Comparison of ENCODE assay signal across 8 cellular contexts in the genomic region with DNA sequence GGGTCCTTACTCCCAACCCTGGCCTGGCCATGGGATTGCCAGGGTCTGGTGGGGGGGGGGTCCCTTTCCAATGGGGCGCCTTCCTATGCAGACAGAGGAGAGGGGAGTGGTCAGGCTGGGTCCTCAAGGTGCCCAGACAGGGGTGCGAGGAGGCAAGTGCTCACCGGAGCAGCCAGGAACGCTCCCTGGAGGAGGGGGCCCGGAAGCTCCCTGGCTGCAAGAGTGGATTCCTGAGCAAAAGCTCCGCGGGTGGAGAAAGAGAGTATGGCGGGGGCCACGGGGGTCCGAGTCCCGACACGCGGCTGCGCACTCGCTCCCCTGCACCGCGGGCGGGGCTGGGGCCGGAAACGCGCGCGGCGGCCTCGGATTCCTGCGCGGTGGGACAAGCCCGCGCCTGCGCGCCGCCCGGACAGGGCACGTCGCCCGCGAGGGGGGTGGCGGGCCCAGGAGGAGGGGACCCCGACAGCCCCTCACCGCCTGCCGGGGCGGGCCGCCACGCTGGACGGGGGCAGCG. TPM values are rescaled to one million over a fixed set of nuclear protein-coding genes. Genes with fewer than 3 reads are reported as not detected.
DNase-seq lines count a peak whose midpoint lies in the region; ATAC-seq, FAIRE-seq and TF ChIP-seq lines count a peak whose summit lies in the region.

No MANE protein-coding gene starts in this region.

- H3K36me3 ChIP-seq in endothelial cell of umbilical vein (ENCODE audit: control insufficient read depth in 2 of 2, extremely low read depth in 1 of 2, insufficient read depth in 2 of 2, low read length in 2 of 2) (no peaks in the 10 kb centered on the region), suprapubic skin (no peaks in the 10 kb centered on the region)

- peak overlapping the region; percentile 76 to 92 (median 85) for H3K4me3 Mint-ChIP-seq in naive B cell

- H4K20me1 ChIP-seq in endothelial cell of umbilical vein (replicated peaks; ENCODE audit: control insufficient read depth, extremely low read depth, insufficient read depth, low read length), result no peaks in the 10 kb centered on the region

- BruUV-seq in endothelial cell of umbilical vein (replicated peaks; lab: Mats Ljungman, UMichigan), result no TSS peak

- in situ Hi-C loops in KBM-7 (cut with MboI; ENCODE audit: low pct_unique_long_range_greater_than_20kb, low sequenced_read_pairs), result no loop called here

- H3K27me3 Mint-ChIP-seq in naive B cell, result peaks cover 4 to 20% (median 20%) of the 10 kb centered on the region in 3 donors

- peak overlapping the region in 3 of 6 donors; percentile 47 to 94 (median 89) for H3K27ac Mint-ChIP-seq in naive B cell

- POLR2A ChIA-PET in endothelial cell of umbilical vein (lab: Charles Lee), result no interaction called here

- TF ChIP-seq CTCF in endothelial cell of umbilical vein (IDR thresholded peaks at IDR 0.05; ENCODE audit: extremely low read depth in 1 of 2, insufficient read depth in 1 of 2, low read depth in 1 of 2, low read length in 2 of 2), result no peak
- no peak for TF ChIP-seq CTCF in suprapubic skin (IDR thresholded peaks at IDR 0.05)

- CTCF ChIA-PET in endothelial cell of umbilical vein (lab: Charles Lee), result no interaction called here

- dilution Hi-C loops in endothelial cell of umbilical vein (cut with MboI; ENCODE audit: extremely low pct_ligation_motif_present, low sequenced_read_pairs), result no loop called here

- peaks cover 16% of the 10 kb centered on the region for H3K4me1 ChIP-seq in endothelial cell of umbilical vein (ENCODE audit: control insufficient read depth, extremely low read depth, insufficient read depth, low read length)
- H3K4me1 ChIP-seq in suprapubic skin, result peaks cover 74% of the 10 kb centered on the region

- TF ChIP-seq POLR2A in endothelial cell of umbilical vein (IDR thresholded peaks at IDR 0.05; ENCODE audit: low read depth, low read length) (peak; percentile 48), suprapubic skin (IDR thresholded peaks at IDR 0.05) (no peak)

- H3K27me3 ChIP-seq in endothelial cell of umbilical vein (ENCODE audit: control insufficient read depth in 2 of 2, insufficient read depth in 2 of 2, low read length in 2 of 2), result no peaks in the 10 kb centered on the region
- peaks cover 14% of the 10 kb centered on the region for H3K27me3 ChIP-seq in suprapubic skin

- intact Hi-C loops in endothelial cell of umbilical vein (cut with micrococcal nuclease), result loop anchor here (1.0 kb wide), 2 partner anchors 76 to 106 kb away; no protein-coding TSS in a partner anchor

- H3K4me1 Mint-ChIP-seq in naive B cell, result peaks cover 16 to 30% (median 26%) of the 10 kb centered on the region in 3 donors

- ATAC-seq in naive B cell (ENCODE audit: low read depth in 2 of 2), result peak; percentile 57 to 60
- ATAC-seq in GM18858 (IDR thresholded peaks at IDR 0.05; ENCODE audit: unreplicated experiment), result no peak

- no peak for TF ChIP-seq EP300 in suprapubic skin (IDR thresholded peaks at IDR 0.05)

- WGBS in suprapubic skin, result 18% methylated on average over 3 of the region's 46 CpGs

- peak overlapping the region; percentile 15 to 61 (median 18) for H3K4me3 ChIP-seq in endothelial cell of umbilical vein (replicated peaks in 1 of 3; ENCODE audit: insufficient read depth in 1 of 3, low read depth in 1 of 3, low read length in 3 of 3)
- peak overlapping the region; percentile 70 for H3K4me3 ChIP-seq in suprapubic skin

- H3K9me3 Mint-ChIP-seq in naive B cell, result no peaks in the 10 kb centered on the region

- DNase-seq in NCI-H1417 (lab: John Stamatoyannopoulos, UW) (peak in 2 of 3 experiments; percentile 45 to 49), NCI-H1417 treated with DMSO at 0.1 percent for 48 hours (lab: John Stamatoyannopoulos, UW) (no peak), KBM-7 (peak; percentile 37), endothelial cell of umbilical vein (ENCODE audit: low read depth, low spot score) (peak; percentile 35), naive B cell (peak; percentile 55), suprapubic skin (ENCODE audit: low spot score in 2 of 2) (peak; percentile 73 to 76)
- DNase-seq in activated CD8-positive, alpha-beta memory T cell treated with anti-CD3 and anti-CD28 coated beads, Interleukin-2, amount 50 U/mL, for 48 hours, result peak; percentile 86

- H2AFZ ChIP-seq in endothelial cell of umbilical vein (ENCODE audit: low read depth, low read length), result peak overlapping the region; percentile 74

- FAIRE-seq in endothelial cell of umbilical vein (lab: Jason Lieb, UNC), result peak; percentile 84

- H3K4me2 ChIP-seq in endothelial cell of umbilical vein (ENCODE audit: insufficient read depth, low read length), result peak overlapping the region; percentile 63

- H3K9me1 ChIP-seq in endothelial cell of umbilical vein (replicated peaks; ENCODE audit: control insufficient read depth, extremely low read depth, insufficient read depth, low read length), result no peaks in the 10 kb centered on the region

- H3K27ac ChIP-seq in endothelial cell of umbilical vein (ENCODE audit: insufficient read depth, low read depth, low read length) (no peak overlapping the region), suprapubic skin (peak overlapping the region; percentile 86)

- H3K9me3 ChIP-seq in endothelial cell of umbilical vein (replicated peaks; ENCODE audit: control insufficient read depth, insufficient read depth, low read length) (no peaks in the 10 kb centered on the region), suprapubic skin (no peaks in the 10 kb centered on the region)

- peak overlapping the region; percentile 29 for H3K9ac ChIP-seq in endothelial cell of umbilical vein (replicated peaks; ENCODE audit: extremely low read depth, insufficient read depth, low read length)

- H3K79me2 ChIP-seq in endothelial cell of umbilical vein (ENCODE audit: control insufficient read depth, insufficient read depth, low read length), result no peaks in the 10 kb centered on the region

- no peaks in the 10 kb centered on the region for H3K36me3 Mint-ChIP-seq in naive B cell

TF ChIP-seq in endothelial cell of umbilical vein, 7 proteins besides CTCF, POLR2A, EP300 and RAD21:
- TF ChIP-seq POLR2AphosphoS5 (IDR thresholded peaks at IDR 0.05; ENCODE audit: insufficient read depth, low read depth, low read length), result peak; percentile 66
- TF ChIP-seq GATA2 (IDR thresholded peaks at IDR 0.05; ENCODE audit: insufficient read depth, insufficient read length, low read depth, low read length), result no peak
- TF ChIP-seq, protein P1, sequence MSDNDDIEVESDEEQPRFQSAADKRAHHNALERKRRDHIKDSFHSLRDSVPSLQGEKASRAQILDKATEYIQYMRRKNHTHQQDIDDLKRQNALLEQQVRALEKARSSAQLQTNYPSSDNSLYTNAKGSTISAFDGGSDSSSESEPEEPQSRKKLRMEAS (IDR thresholded peaks at IDR 0.05; ENCODE audit: insufficient read depth, insufficient read length), result no peak

RNA-seq across cellular contexts. Expression of a gene that starts 27.7 kb away (rescaled TPM):
- total RNA-seq in endothelial cell of umbilical vein (not detected in 2 replicates), suprapubic skin (1 to 10 TPM in 2 of 4 donors, under 1 TPM in 2; 0.95 to 2.7 (median 1.3) TPM)
- polyA plus RNA-seq in endothelial cell of umbilical vein (not detected in 2 replicates), naive B cell (ENCODE audit: low read depth in 6 of 6) (10 to 100 TPM in 4 of 6 donors, 1 to 10 TPM in 2; 8.2 to 33.0 (median 10.8) TPM)
- 0.03 TPM in 1 of 2 replicates, not detected in the other for polyA plus RNA-seq in endothelial cell of umbilical vein (2011; cell fraction: cytosol; rRNA removed)
- polyA plus RNA-seq in endothelial cell of umbilical vein (2011; cell fraction: nucleus; rRNA removed), result not detected in 2 replicates
- 0.13 and 0.30 TPM in 2 replicates for polyA plus RNA-seq in endothelial cell of umbilical vein (2012)
- polyA minus RNA-seq in endothelial cell of umbilical vein, result 0.56 TPM in 1 of 2 replicates, not detected in the other
- not detected for polyA minus RNA-seq in endothelial cell of umbilical vein (2011; cell fraction: cytosol; rRNA and poly(A)+ RNA removed)
- polyA minus RNA-seq in endothelial cell of umbilical vein (2011; cell fraction: nucleus; rRNA and poly(A)+ RNA removed), result not detected in 2 replicates
